ENCODE assay signal across 8 cellular contexts in genomic region chr17:27294689-27295630, GRCh38. TPM values are rescaled to one million over a fixed set of nuclear protein-coding genes. Genes with fewer than 3 reads are reported as not detected.
DNase-seq lines count a peak whose midpoint lies in the region; ATAC-seq and TF ChIP-seq lines count a peak whose summit lies in the region.

No MANE protein-coding gene starts in this region.

- H3K4me1 Mint-ChIP-seq in GM23338: peaks cover 29% of the 10 kb centered on the region

- no peak for TF ChIP-seq CTCF in GM23338 (conservative IDR thresholded peaks at IDR 0.05; ENCODE audit: low read depth in 2 of 2)
- no peak for TF ChIP-seq CTCF in RWPE2 (IDR thresholded peaks at IDR 0.05; ENCODE audit: poor library complexity, severe bottlenecking)
- no peak for TF ChIP-seq CTCF in prostate gland (IDR thresholded peaks at IDR 0.05)

- H3K9me3 ChIP-seq in Karpas-422 (ENCODE audit: low read length) (no peaks in the 10 kb centered on the region), RWPE2 (ENCODE audit: severe bottlenecking) (no peaks in the 10 kb centered on the region), prostate gland (no peaks in the 10 kb centered on the region)

- H3K9me2 ChIP-seq in GM23338 (ENCODE audit: insufficient read depth) (no peaks in the 10 kb centered on the region), Karpas-422 (replicated peaks; ENCODE audit: insufficient read depth, low read length) (no peaks in the 10 kb centered on the region)

- peak; percentile 67 for DNase-seq in GM04504 (ENCODE audit: low read depth)
- peak; percentile 87 for DNase-seq in GM23338 (ENCODE audit: low spot score)
- DNase-seq in Karpas-422: peak; percentile 82
- no peak for DNase-seq in RWPE2 (ENCODE audit: low spot score)
- peak; percentile 65 for DNase-seq in left cardiac atrium
- DNase-seq in prostate gland (ENCODE audit: low spot score): peak; percentile 79
- no peak for DNase-seq in GM19240 (ENCODE audit: insufficient read length, low spot score)

- peaks cover 26% of the 10 kb centered on the region for H4K20me1 ChIP-seq in GM23338 (replicated peaks; ENCODE audit: insufficient read depth)
- H4K20me1 ChIP-seq in Karpas-422 (ENCODE audit: insufficient read depth, low read depth, low read length): peaks cover 3% of the 10 kb centered on the region

- H3K27me3 ChIP-seq in GM23338 (ENCODE audit: insufficient read depth) (no peaks in the 10 kb centered on the region), Karpas-422 (ENCODE audit: low read length) (no peaks in the 10 kb centered on the region), RWPE2 (ENCODE audit: insufficient read depth, poor library complexity, severe bottlenecking) (no peaks in the 10 kb centered on the region), prostate gland (replicated peaks; ENCODE audit: insufficient read depth) (no peaks in the 10 kb centered on the region)

- TF ChIP-seq POLR2A in prostate gland (IDR thresholded peaks at IDR 0.05): peak; percentile 76

- H3K4me2 ChIP-seq in GM23338 (peak overlapping the region; percentile 84), Karpas-422 (ENCODE audit: low read depth, low read length, poor library complexity, severe bottlenecking) (peak overlapping the region; percentile 83)

- H3K4me1 ChIP-seq in GM23338 (ENCODE audit: insufficient read depth) (peaks cover 14% of the 10 kb centered on the region; the same call in 1 of the 2 replicates), Karpas-422 (ENCODE audit: low read length) (peaks cover 42% of the 10 kb centered on the region), RWPE2 (ENCODE audit: insufficient read depth, poor library complexity, severe bottlenecking) (peaks cover 22% of the 10 kb centered on the region), prostate gland (replicated peaks) (no peaks in the 10 kb centered on the region)

- ATAC-seq in GM23338 (peak; percentile 34), RWPE2 (ENCODE audit: low read depth) (peak; percentile 69), left cardiac atrium (peak; percentile 72 to 83)

- H3K4me3 Mint-ChIP-seq in GM23338: peak overlapping the region; percentile 94

- peaks cover 58% of the 10 kb centered on the region for H3K79me2 ChIP-seq in GM23338 (replicated peaks; ENCODE audit: insufficient read depth)
- H3K79me2 ChIP-seq in Karpas-422 (ENCODE audit: low read length): peaks cover 58% of the 10 kb centered on the region

- H3K27ac Mint-ChIP-seq in GM23338: peak overlapping the region; percentile 99

- 0% methylated on average over 21 of the region's 21 CpGs for WGBS in adipose tissue, 3 donors
- WGBS in prostate gland: under 1% methylated on average over 21 of the region's 21 CpGs

- H3K9ac ChIP-seq in Karpas-422 (ENCODE audit: low read length): peak overlapping the region; percentile 78

- H3K4me3 ChIP-seq in GM23338: peak overlapping the region; percentile 98
- peak overlapping the region; percentile 85 for H3K4me3 ChIP-seq in Karpas-422 (ENCODE audit: low read length)
- H3K4me3 ChIP-seq in RWPE2 (ENCODE audit: severe bottlenecking): peak overlapping the region; percentile 72
- peak overlapping the region; percentile 82 to 96 for H3K4me3 ChIP-seq in prostate gland

- H3K36me3 ChIP-seq in GM23338 (ENCODE audit: insufficient read depth): no peaks in the 10 kb centered on the region
- no peaks in the 10 kb centered on the region for H3K36me3 ChIP-seq in Karpas-422 (ENCODE audit: insufficient read depth, low read length)
- H3K36me3 ChIP-seq in RWPE2 (ENCODE audit: low read depth): peaks cover 12% of the 10 kb centered on the region
- H3K36me3 ChIP-seq in prostate gland: no peaks in the 10 kb centered on the region

- peak overlapping the region; percentile 87 for H2AFZ ChIP-seq in GM23338
- H2AFZ ChIP-seq in Karpas-422 (ENCODE audit: low read length): peak overlapping the region; percentile 16; the same call in 1 of the 2 replicates

- no peaks in the 10 kb centered on the region for H3F3A ChIP-seq in GM23338 (replicated peaks; ENCODE audit: low read depth)

- H3K36me3 Mint-ChIP-seq in GM23338 (ENCODE audit: low read depth): peaks cover 7% of the 10 kb centered on the region; the same call in 1 of the 3 replicates

- intact Hi-C loops in left cardiac atrium (cut with DNase I): loop anchor here (2.0 to 5.0 kb wide), 3 partner anchors 38 to 53 kb away; no protein-coding TSS in a partner anchor
- intact Hi-C loops in prostate gland (cut with DNase I): loop anchor here (1.0 to 5.0 kb wide), 2 partner anchors 38 to 48 kb away; no protein-coding TSS in a partner anchor

- no peaks in the 10 kb centered on the region for H3K9me3 Mint-ChIP-seq in GM23338

- peaks cover 12% of the 10 kb centered on the region for H3K27me3 Mint-ChIP-seq in GM23338 (ENCODE audit: insufficient read depth, low read depth, poor library complexity)

- H3K27ac ChIP-seq in GM23338 (ENCODE audit: low read depth) (peak overlapping the region; percentile 98), Karpas-422 (ENCODE audit: low read length) (peak overlapping the region; percentile 73), RWPE2 (ENCODE audit: poor library complexity, severe bottlenecking) (peak overlapping the region; percentile 78), adipose tissue (ENCODE audit: low read depth, low read length) (peak overlapping the region; percentile 93), prostate gland (peak overlapping the region; percentile 99 to 100)

TF ChIP-seq in GM23338, 12 proteins besides CTCF, POLR2A, EP300 and RAD21 (continues in another document):
- TF ChIP-seq ZNF462 (CRISPR knock-in tag; IDR thresholded peaks at IDR 0.05): no peak
- no peak for TF ChIP-seq JUNB (IDR thresholded peaks at IDR 0.05; ENCODE audit: unreplicated experiment)

RNA-seq across cellular contexts. Expression of gene WSB1, which starts 1.0 kb away (rescaled TPM):
- total RNA-seq in GM23338 (2014; rRNA removed; shearing (Covaris generic)): 99.7 and 108 TPM in 2 replicates
- polyA plus RNA-seq in GM23338 (2016; fragmentation: Nextera tagmentation; extraction: Ambion mirVana) (86.3 and 101 TPM in 2 replicates), adipose tissue (100 to 1,000 TPM in 1 of 3 donors, 10 to 100 TPM in 2; 28.1 to 116 (median 60.2) TPM)
- 106 and 128 TPM in 2 replicates for total RNA-seq in Karpas-422 (2014; rRNA removed; shearing (Covaris generic); ENCODE audit: low replicate concordance)
- total RNA-seq in left cardiac atrium (100 to 1,000 TPM in 1 of 2 donors, 10 to 100 TPM in 1; 69.3 to 119 TPM), prostate gland (100 to 1,000 TPM in 1 of 2 donors, 10 to 100 TPM in 1; 45.7 to 116 TPM)

Comparison
In these comparisons a context has a peak if more than half of its experiments do, and no peak if none do; other contexts are left out.
1. DNase-seq: peak in GM04504 (single experiment), GM23338 (single experiment), Karpas-422 (single experiment), left cardiac atrium (single experiment) and prostate gland (single experiment); none in RWPE2 (single experiment) and GM19240 (single experiment).
2. Peak in every context shown above with its lines, with median percentiles within 50 percentile points of each other: ATAC-seq, H3K27ac ChIP-seq and H3K4me3 ChIP-seq.